In the genomic region with DNA sequence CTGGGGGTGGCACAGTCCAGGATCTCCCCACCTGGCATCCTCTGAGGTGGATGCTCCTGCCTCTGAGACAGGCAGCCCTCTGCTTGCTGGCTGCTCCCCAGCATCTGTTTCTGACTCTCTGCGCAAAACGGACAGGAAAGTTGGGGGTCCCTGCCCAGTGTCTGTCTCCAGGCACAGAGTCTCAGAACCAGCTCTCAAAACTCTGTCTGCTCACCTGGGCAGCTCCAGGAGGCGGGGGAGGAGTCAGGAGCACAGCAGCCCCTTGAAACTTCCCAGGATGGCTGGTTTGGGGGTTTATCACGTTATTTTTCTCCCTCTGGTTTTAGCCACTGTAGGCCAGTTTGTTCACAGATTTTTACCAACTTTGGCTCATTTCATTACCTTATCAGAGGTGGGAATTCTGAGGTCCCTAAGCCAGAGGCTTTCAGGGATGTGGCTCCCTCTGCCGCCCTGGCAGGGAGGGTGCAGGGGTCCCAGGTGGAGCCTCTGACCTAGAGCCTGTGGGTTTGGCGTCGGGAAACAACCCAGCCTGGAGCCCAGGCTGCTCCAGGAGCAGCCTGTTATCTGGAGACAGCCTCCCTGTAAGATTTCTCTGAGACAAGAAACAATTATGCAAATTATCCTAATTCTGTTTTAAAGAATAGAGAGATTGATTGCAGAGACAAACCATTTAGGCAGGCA, we compare ENCODE assay signal across 8 cellular contexts.
A peak's percentile ranks its signal among the peaks of the same experiment; 100 is the strongest.
DNase-seq lines count a peak whose midpoint lies in the region; ATAC-seq, FAIRE-seq and TF ChIP-seq lines count a peak whose summit lies in the region.
"Not testable (repeated sequence)": the region's sequence is repeated elsewhere in the genome, so short reads cannot be mapped to it uniquely, and the experiment has no call there.

No MANE protein-coding gene starts in this region.

- not testable (repeated sequence) for H4K20me1 ChIP-seq in OCI-LY3 (ENCODE audit: insufficient read depth, low read length); K562 (replicated peaks; ENCODE audit: control insufficient read depth, insufficient read depth, low read length)

- CTCF ChIA-PET in K562 (lab: Yijun Ruan, JAX; ENCODE audit: low intra/inter-chr PET ratio): not testable (repeated sequence)

- TF ChIP-seq CTCF in BE2C (IDR thresholded peaks at IDR 0.05; ENCODE audit: low read depth, low read length) (peak; percentile 52), LNCaP clone FGC (IDR thresholded peaks at IDR 0.05; ENCODE audit: control insufficient read depth, extremely low read depth, insufficient read depth) (peak; percentile 28; the same call in 1 of the 2 replicates), OCI-LY3 (IDR thresholded peaks at IDR 0.05; ENCODE audit: low read depth, low read length) (peak; percentile 25), K562 (IDR thresholded peaks at IDR 0.05 in 2 of 3, conservative IDR thresholded peaks at IDR 0.05 in 1 of 3; ENCODE audit: insufficient read depth in 2 of 3, low read depth in 1 of 3, low read length in 3 of 3) (peak; percentile 46 to 59 (median 48); a peak in 4 of 6 replicates), left ventricle myocardium inferior (IDR thresholded peaks at IDR 0.05; ENCODE audit: borderline replicate concordance) (peak; percentile 39), right lobe of liver (IDR thresholded peaks at IDR 0.05) (peak; percentile 7 to 19 (median 11))
- not testable (repeated sequence) for TF ChIP-seq CTCF in GM13976 (IDR thresholded peaks at IDR 0.05; ENCODE audit: borderline replicate concordance, control extremely low read depth, extremely low read depth, insufficient read depth, missing control alignments); stomach (IDR thresholded peaks at IDR 0.05)

- not testable (repeated sequence) for H3K4me3 ChIP-seq in BE2C (ENCODE audit: low read depth, low read length); LNCaP clone FGC (ENCODE audit: low read depth, low read length); OCI-LY3 (ENCODE audit: low read length); K562; left ventricle myocardium inferior; right lobe of liver; stomach

- in situ Hi-C loops in GM13976 (cut with MboI; ENCODE audit: low sequenced_read_pairs, unreplicated experiment); K562 (cut with MboI): not testable (repeated sequence)

- not testable (repeated sequence) for H3K4me2 ChIP-seq in OCI-LY3 (ENCODE audit: low read length); K562 (ENCODE audit: insufficient read depth, low read length)

- peak; percentile 59 to 75 for TF ChIP-seq RAD21 in K562 (CRISPR knock-in tag; conservative IDR thresholded peaks at IDR 0.05 in 1 of 2, IDR thresholded peaks at IDR 0.05 in 1 of 2)

- H3K9me3 ChIP-seq in BE2C; OCI-LY3 (ENCODE audit: insufficient read depth, low read length); K562 (replicated peaks; ENCODE audit: control insufficient read depth, insufficient read depth, low read depth, low read length); left ventricle myocardium inferior (replicated peaks); right lobe of liver; stomach: not testable (repeated sequence)

- not testable (repeated sequence) for TF ChIP-seq EP300 in K562 (IDR thresholded peaks at IDR 0.05; ENCODE audit: low read length); stomach (IDR thresholded peaks at IDR 0.05)

- 2% methylated on average over 7 of the region's 7 CpGs for WGBS in K562 (ENCODE audit: insufficient coverage, low coverage, missing lambda C conversion rate)
- WGBS in right lobe of liver (ENCODE audit: insufficient coverage, low coverage, low lambda C conversion rate, missing lambda C conversion rate): 40% methylated on average over 1 of the region's 7 CpGs
- WGBS in stomach, 5 donors: 22 to 52% (median 42%) methylated on average over 4 to 7 of the region's 7 CpGs

- H2AFZ ChIP-seq in OCI-LY3 (ENCODE audit: low read depth, low read length); K562 (ENCODE audit: low read depth, low read length): not testable (repeated sequence)

- POLR2A ChIA-PET in K562 (lab: Yijun Ruan, JAX): not testable (repeated sequence)

- not testable (repeated sequence) for H3K79me2 ChIP-seq in OCI-LY3 (ENCODE audit: low read length); K562 (ENCODE audit: control insufficient read depth, insufficient read depth, low read length)

- not testable (repeated sequence) for H3K9me1 ChIP-seq in K562 (ENCODE audit: control insufficient read depth, insufficient read depth, low read length)

- intact Hi-C loops in K562 (cut with micrococcal nuclease); left ventricle myocardium inferior (cut with micrococcal nuclease); right lobe of liver (cut with DNase I); stomach (cut with DNase I; ENCODE audit: low total_unique reads): not testable (repeated sequence)

- H3K36me3 ChIP-seq in BE2C; OCI-LY3 (replicated peaks; ENCODE audit: low read depth, low read length); K562 (ENCODE audit: control insufficient read depth, insufficient read depth, low read length); left ventricle myocardium inferior; right lobe of liver; stomach: not testable (repeated sequence)

- not testable (repeated sequence) for BruUV-seq in K562 (replicated peaks; lab: Mats Ljungman, UMichigan)

- not testable (repeated sequence) for H3K27ac ChIP-seq in OCI-LY3 (ENCODE audit: low read length); K562 (ENCODE audit: extremely low read depth, low read depth, low read length); left ventricle myocardium inferior (replicated peaks); right lobe of liver; stomach

- not testable (repeated sequence) for H3K4me1 ChIP-seq in BE2C; OCI-LY3 (ENCODE audit: low read length); K562 (replicated peaks in 1 of 2; ENCODE audit: control insufficient read depth in 2 of 2, insufficient read depth in 2 of 2, low read length in 2 of 2); left ventricle myocardium inferior; right lobe of liver; stomach

- not testable (repeated sequence) for H3K27me3 ChIP-seq in BE2C; OCI-LY3 (ENCODE audit: low read depth, low read length); left ventricle myocardium inferior (ENCODE audit: low read depth); right lobe of liver; stomach
- peaks cover 0 to 19% of the 10 kb centered on the region in 2 experiments; a peak in 3 of 5 replicates for H3K27me3 ChIP-seq in K562 (ENCODE audit: control insufficient read depth in 2 of 2, insufficient read depth in 2 of 2, low read length in 2 of 2)

- not testable (repeated sequence) for H3K9ac ChIP-seq in OCI-LY3 (ENCODE audit: low read length); K562 (ENCODE audit: insufficient read depth in 1 of 2, low read depth in 2 of 2, low read length in 2 of 2)

- ATAC-seq in K562 (peak; percentile 92), right lobe of liver (peak in 2 of 4 donors; percentile 22 to 23)

- not testable (repeated sequence) for TF ChIP-seq POLR2A in K562 (conservative IDR thresholded peaks at IDR 0.05); right lobe of liver (IDR thresholded peaks at IDR 0.05); stomach (IDR thresholded peaks at IDR 0.05)

- peak; percentile 58 for DNase-seq in BE2C
- DNase-seq in GM13976 (ENCODE audit: low spot score): peak; percentile 13
- DNase-seq in LNCaP clone FGC (ENCODE audit: low read depth); left ventricle myocardium inferior: not testable (repeated sequence)
- peak; percentile 20 to 47 (median 37) for DNase-seq in K562 (ENCODE audit: extremely low read depth in 1 of 4, low spot score in 3 of 4)
- peak in 1 of 3 donors; percentile 37 for DNase-seq in right lobe of liver
- peak; percentile 22 for DNase-seq in stomach

- not testable (repeated sequence) for FAIRE-seq in K562 (lab: Jason Lieb, UNC)

TF ChIP-seq in K562, 482 proteins besides CTCF, POLR2A, EP300 and RAD21:
- TF ChIP-seq, protein P1, sequence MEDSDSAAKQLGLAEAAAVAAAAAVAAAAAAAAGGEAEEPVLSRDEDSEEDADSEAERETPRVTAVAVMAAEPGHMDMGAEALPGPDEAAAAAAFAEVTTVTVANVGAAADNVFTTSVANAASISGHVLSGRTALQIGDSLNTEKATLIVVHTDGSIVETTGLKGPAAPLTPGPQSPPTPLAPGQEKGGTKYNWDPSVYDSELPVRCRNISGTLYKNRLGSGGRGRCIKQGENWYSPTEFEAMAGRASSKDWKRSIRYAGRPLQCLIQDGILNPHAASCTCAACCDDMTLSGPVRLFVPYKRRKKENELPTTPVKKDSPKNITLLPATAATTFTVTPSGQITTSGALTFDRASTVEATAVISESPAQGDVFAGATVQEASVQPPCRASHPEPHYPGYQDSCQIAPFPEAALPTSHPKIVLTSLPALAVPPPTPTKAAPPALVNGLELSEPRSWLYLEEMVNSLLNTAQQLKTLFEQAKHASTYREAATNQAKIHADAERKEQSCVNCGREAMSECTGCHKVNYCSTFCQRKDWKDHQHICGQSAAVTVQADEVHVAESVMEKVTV (CRISPR knock-in tag; IDR thresholded peaks at IDR 0.05): peak; percentile 40; the same call in 1 of the 2 replicates
